In the genomic region with DNA sequence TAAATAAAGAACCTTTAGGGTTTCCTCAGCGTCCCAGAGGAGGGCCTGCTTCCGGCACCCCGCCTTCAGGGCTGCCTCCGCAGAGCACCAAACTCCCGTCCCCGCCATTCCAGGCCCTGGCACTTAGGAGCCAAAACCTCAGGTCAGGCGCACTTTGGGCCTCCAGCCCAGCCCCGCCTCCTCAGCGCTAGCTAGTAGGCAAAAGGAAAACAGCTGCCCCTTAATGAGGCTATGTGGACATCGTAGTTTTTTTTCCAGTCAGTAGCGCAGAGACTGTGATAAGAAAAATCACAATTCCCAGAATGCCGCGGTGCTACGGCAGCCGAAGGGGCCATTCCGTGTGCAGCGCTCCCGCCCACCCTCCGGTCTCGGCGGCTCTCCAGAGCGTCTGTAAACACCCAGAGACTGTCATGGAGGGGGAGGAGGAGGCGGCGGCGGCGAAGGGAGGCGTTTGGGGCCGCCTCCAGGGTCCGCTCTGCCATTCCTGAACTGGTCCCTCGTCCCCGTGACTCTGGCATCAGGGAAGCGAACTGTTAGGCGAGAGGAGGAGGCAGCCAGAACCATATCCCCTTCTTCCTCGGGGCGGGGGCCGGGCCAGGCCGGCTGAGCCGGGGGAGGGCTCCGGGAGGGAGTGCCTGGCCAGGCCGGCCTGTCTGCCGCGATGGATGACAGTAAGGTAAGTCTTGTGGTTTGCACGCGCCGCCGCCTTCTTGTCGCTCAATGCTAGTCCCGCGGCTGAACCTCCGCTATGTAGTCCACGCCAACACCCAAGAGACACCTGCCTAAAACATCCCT, we compare ENCODE assay signal across 8 cellular contexts. TPM values are rescaled to one million over a fixed set of nuclear protein-coding genes. Genes with fewer than 3 reads are reported as not detected.
A peak's percentile ranks its signal among the peaks of the same experiment; 100 is the strongest.
DNase-seq lines count a peak whose midpoint lies in the region; ATAC-seq, FAIRE-seq and TF ChIP-seq lines count a peak whose summit lies in the region.

A gene with protein sequence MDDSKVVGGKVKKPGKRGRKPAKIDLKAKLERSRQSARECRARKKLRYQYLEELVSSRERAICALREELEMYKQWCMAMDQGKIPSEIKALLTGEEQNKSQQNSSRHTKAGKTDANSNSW (plus strand): TSS at position 365 of the 795 bp plus-strand sequence. CDS start 297 bp downstream, at position 662.

- TF ChIP-seq CTCF in H1 (IDR thresholded peaks at IDR 0.05; ENCODE audit: control extremely low read depth in 1 of 3, insufficient read depth in 1 of 3, low read depth in 1 of 3, low read length in 3 of 3): no peak

- no peak within 1 kb of the TSS for H2AK5ac ChIP-seq in H1 (ENCODE audit: low read depth, low read length)

- H4K8ac ChIP-seq in H1 (ENCODE audit: extremely low read depth, insufficient read depth, low read length): peak within 1 kb of the TSS; percentile 46

- H3K23me2 ChIP-seq in H1 (ENCODE audit: low read depth, low read length): 0 out of 2 replicates have a peak, but pooled peaks cover 4% of the 10 kb centered on the region

- peak within 1 kb of the TSS; percentile 74 to 83 for H3K4me2 ChIP-seq in H1 (ENCODE audit: insufficient read depth in 1 of 2, low read depth in 2 of 2, low read length in 2 of 2)

- no peaks in the 10 kb centered on the region for H3K27me3 Mint-ChIP-seq in CD8-positive, alpha-beta memory T cell
- no peaks in the 10 kb centered on the region for H3K27me3 Mint-ChIP-seq in memory B cell

- H2BK15ac ChIP-seq in H1 (ENCODE audit: low read length): no peak within 1 kb of the TSS; the same call in 1 of the 2 replicates

- TF ChIP-seq POLR2A in H1 (IDR thresholded peaks at IDR 0.05; ENCODE audit: control extremely low read depth in 1 of 2, low read depth in 2 of 2, low read length in 2 of 2): peak in 1 of 2 experiments; percentile 67; a peak in 2 of 3 replicates

- no peak for TF ChIP-seq EP300 in H1 (IDR thresholded peaks at IDR 0.05; ENCODE audit: borderline replicate concordance in 1 of 2, low read depth in 2 of 2, low read length in 2 of 2)

- no peak within 1 kb of the TSS for H3K4ac ChIP-seq in H1 (replicated peaks; ENCODE audit: insufficient read length, low read depth, low read length)

- H3K4me3 ChIP-seq in CD8-positive, alpha-beta memory T cell (ENCODE audit: low read length): peak within 1 kb of the TSS; percentile 98
- H3K4me3 ChIP-seq in H1 (ENCODE audit: extremely low read depth in 1 of 4, insufficient read depth in 2 of 4, low read depth in 3 of 4, low read length in 4 of 4): peak within 1 kb of the TSS; percentile 55 to 82 (median 74)

- no peaks in the 10 kb centered on the region for H3K27me3 ChIP-seq in CD8-positive, alpha-beta memory T cell (ENCODE audit: insufficient read depth, low read length, poor library complexity, severe bottlenecking)
- no peaks in the 10 kb centered on the region for H3K27me3 ChIP-seq in H1 (replicated peaks in 1 of 4; ENCODE audit: control insufficient read depth in 3 of 4, extremely low read depth in 1 of 4, insufficient read depth in 3 of 4, low read length in 3 of 4)

- H4K91ac ChIP-seq in H1 (replicated peaks; ENCODE audit: insufficient read length, low read length): no peak within 1 kb of the TSS

- no peak within 1 kb of the TSS for H3K14ac ChIP-seq in H1 (ENCODE audit: insufficient read length)

- WGBS in H1 (ENCODE audit: extremely low coverage in 1 of 2, insufficient coverage in 1 of 2, insufficient read length in 1 of 2, insufficient replicate concordance in 2 of 2, low coverage in 1 of 2, low lambda C conversion rate in 2 of 2, missing lambda C conversion rate in 1 of 2), 2 experiments: 4% methylated on average over 42 of the region's 51 CpGs; no CpG with 5 or more reads in 1 of the 2 experiments

- H3K4me3 Mint-ChIP-seq in CD8-positive, alpha-beta memory T cell: peak within 1 kb of the TSS; percentile 89 to 99 (median 95)
- H3K4me3 Mint-ChIP-seq in memory B cell: peak within 1 kb of the TSS; percentile 95

- peaks cover 0 to 27% (median 6%) of the 10 kb centered on the region in 3 donors for H3K36me3 Mint-ChIP-seq in CD8-positive, alpha-beta memory T cell
- peaks cover 5% of the 10 kb centered on the region for H3K36me3 Mint-ChIP-seq in memory B cell

- peak within 1 kb of the TSS; percentile 92 to 100 (median 98) for H3K27ac Mint-ChIP-seq in CD8-positive, alpha-beta memory T cell
- peak within 1 kb of the TSS; percentile 95 for H3K27ac Mint-ChIP-seq in memory B cell

- peak within 1 kb of the TSS; percentile 66 for H4K5ac ChIP-seq in H1 (ENCODE audit: insufficient read length, low read depth, low read length)

- peak within 1 kb of the TSS; percentile 43 for H2AFZ ChIP-seq in H1 (ENCODE audit: low read length)

- no peak within 1 kb of the TSS for H3K56ac ChIP-seq in H1 (replicated peaks; ENCODE audit: insufficient read length, low read depth, low read length)

- TF ChIP-seq RAD21 in H1 (IDR thresholded peaks at IDR 0.05 in 1 of 2, conservative IDR thresholded peaks at IDR 0.05 in 1 of 2; ENCODE audit: low read depth in 2 of 2, low read length in 2 of 2): peak; percentile 8 to 16; a peak in 1 of 4 replicates

- peak within 1 kb of the TSS; percentile 88 for H3K27ac ChIP-seq in CD8-positive, alpha-beta memory T cell (ENCODE audit: low read depth, low read length)
- peak within 1 kb of the TSS; percentile 78 for H3K27ac ChIP-seq in H1 (ENCODE audit: low read depth, low read length)

- no peaks in the 10 kb centered on the region for H3K9me3 Mint-ChIP-seq in CD8-positive, alpha-beta memory T cell
- H3K9me3 Mint-ChIP-seq in memory B cell: no peaks in the 10 kb centered on the region

- H3K18ac ChIP-seq in H1 (ENCODE audit: extremely low read depth, low read length): peak within 1 kb of the TSS; percentile 44

- CTCF ChIA-PET in CD8-positive, alpha-beta memory T cell (lab: Charles Lee): interaction anchor here (0.8 to 2.0 kb wide), 6 partner anchors 10 to 126 kb away, joined by 3 to 5 read pairs (median 4); a partner anchor contains a TSS
- CTCF ChIA-PET in H1 (lab: Charles Lee; ENCODE audit: partially characterized antibody): interaction anchor here (0.6 to 2.3 kb wide), 6 partner anchors 10 to 70 kb away, joined by 3 to 9 read pairs (median 3); no protein-coding TSS in a partner anchor

- H3K79me1 ChIP-seq in H1 (ENCODE audit: low read depth, low read length): no peaks in the 10 kb centered on the region; the same call in 1 of the 2 replicates

- H3K79me2 ChIP-seq in H1 (ENCODE audit: control insufficient read depth in 1 of 2, insufficient read depth in 2 of 2, low read length in 2 of 2): peaks cover 0 to 5% of the 10 kb centered on the region in 2 experiments; a peak in 1 of 4 replicates

- peaks cover 42 to 66% (median 63%) of the 10 kb centered on the region in 3 donors for H3K4me1 Mint-ChIP-seq in CD8-positive, alpha-beta memory T cell
- H3K4me1 Mint-ChIP-seq in memory B cell: peaks cover 19% of the 10 kb centered on the region

- DNase-seq in CD8-positive, alpha-beta memory T cell: peak; percentile 75 to 90 (median 86)
- peak; percentile 96 for DNase-seq in HS-27A (ENCODE audit: low read depth)
- peak; percentile 93 to 96 for DNase-seq in NOMO-1 (lab: John Stamatoyannopoulos, UW; ENCODE audit: unreplicated experiment in 2 of 2)
- DNase-seq in activated CD8-positive, alpha-beta memory T cell treated with anti-CD3 and anti-CD28 coated beads for 48 hours (ENCODE audit: low read depth in 2 of 3, low spot score in 2 of 3): peak; percentile 59 to 65 (median 63)
- peak; percentile 80 to 85 for DNase-seq in H1 (ENCODE audit: low read depth in 1 of 2, low spot score in 2 of 2)
- peak; percentile 76 to 77 for DNase-seq in memory B cell (ENCODE audit: low spot score in 2 of 2)
- DNase-seq in stimulated activated CD8-positive, alpha-beta memory T cell treated with anti-CD3 and anti-CD28 coated beads, Interleukin-12 subunit alpha, Interleukin-12 subunit beta, amount 100 ng/mL, for 24 hours (ENCODE audit: extremely low read depth): peak; percentile 64

- no peaks in the 10 kb centered on the region for H4K20me1 ChIP-seq in H1 (replicated peaks in 1 of 2; ENCODE audit: control insufficient read depth in 1 of 2, insufficient read depth in 2 of 2, low read length in 2 of 2)

- H3K23ac ChIP-seq in H1 (ENCODE audit: insufficient read length): no peak within 1 kb of the TSS

- no peak within 1 kb of the TSS for H2BK12ac ChIP-seq in H1 (ENCODE audit: low read depth, low read length)

- H2BK20ac ChIP-seq in H1 (ENCODE audit: low read length): no peak within 1 kb of the TSS

- no peaks in the 10 kb centered on the region for H3K36me3 ChIP-seq in CD8-positive, alpha-beta memory T cell (ENCODE audit: insufficient read depth, low read length)
- H3K36me3 ChIP-seq in H1 (ENCODE audit: control insufficient read depth in 2 of 4, insufficient read depth in 4 of 4, low read length in 3 of 4): 0 out of 8 replicates have a peak, but pooled peaks cover 0 to 2% (median 0%) of the 10 kb centered on the region in 4 experiments

- no peak within 1 kb of the TSS for H2BK120ac ChIP-seq in H1 (replicated peaks; ENCODE audit: low read depth, low read length)

- peak; percentile 28 for FAIRE-seq in H1 (lab: Jason Lieb, UNC)

- H3K4me1 ChIP-seq in CD8-positive, alpha-beta memory T cell (ENCODE audit: insufficient read depth, low read length): peaks cover 49% of the 10 kb centered on the region
- H3K4me1 ChIP-seq in H1 (replicated peaks in 1 of 4; ENCODE audit: control insufficient read depth in 3 of 4, insufficient read depth in 4 of 4, low read length in 3 of 4): peaks cover 0 to 2% (median 0%) of the 10 kb centered on the region in 4 experiments; a peak in 2 of 7 replicates

- peak within 1 kb of the TSS; percentile 62 to 75 (median 65) for H3K9ac ChIP-seq in H1 (replicated peaks in 1 of 4; ENCODE audit: extremely low read depth in 1 of 4, low read depth in 3 of 4, low read length in 3 of 4)

- peak; percentile 67 for ATAC-seq in GM19463 (IDR thresholded peaks at IDR 0.05; ENCODE audit: unreplicated experiment)
- peak; percentile 90 for ATAC-seq in memory B cell (ENCODE audit: low read depth)

- H3K9me3 ChIP-seq in CD8-positive, alpha-beta memory T cell (ENCODE audit: low read length): no peaks in the 10 kb centered on the region
- H3K9me3 ChIP-seq in H1 (ENCODE audit: insufficient read depth in 2 of 2, low read depth in 1 of 2, low read length in 1 of 2): no peaks in the 10 kb centered on the region

- POLR2A ChIA-PET in CD8-positive, alpha-beta memory T cell (lab: Charles Lee): interaction anchor here (0.9 to 1.2 kb wide), 5 partner anchors 48 to 253 kb away, joined by 3 to 4 read pairs (median 3); no protein-coding TSS in a partner anchor
- POLR2A ChIA-PET in H1 (lab: Charles Lee; ENCODE audit: partially characterized antibody): interaction anchor here (0.6 to 1.9 kb wide), 5 partner anchors 9 to 232 kb away, joined by 3 to 4 read pairs (median 3); no protein-coding TSS in a partner anchor

- H2BK5ac ChIP-seq in H1 (ENCODE audit: low read depth, low read length): peak within 1 kb of the TSS; percentile 85

RNA-seq across cellular contexts. Expression of the gene that starts here (rescaled TPM):
- total RNA-seq in CD8-positive, alpha-beta memory T cell: 10 to 100 TPM; 21.2 to 23.2 TPM
- 50.2 TPM for polyA plus RNA-seq in CD8-positive, alpha-beta memory T cell
- total RNA-seq in H1 (2021; fragmentation: NEBNext Ultra II Directional; extraction: Animal tissue kit (Norgen Biotek cat#: 25700)): 16.2 and 18.3 TPM in 2 replicates
- polyA plus RNA-seq in H1 (2011; rRNA removed): 7.3 and 9.8 TPM in 2 replicates
- 12.6 TPM for polyA plus RNA-seq in H1 (2011; cell fraction: cytosol; rRNA removed)
- polyA plus RNA-seq in H1 (2011; cell fraction: nucleus; rRNA removed): 4.3 TPM
- 9.6 to 13.3 TPM (median 9.8 TPM) in 4 replicates for polyA plus RNA-seq in H1 (2012, experiment 1 of 2)
- 1.9 TPM for polyA plus RNA-seq in H1 (2012, experiment 2 of 2)
- 11.1 TPM for polyA plus RNA-seq in H1 (2013, experiment 1 of 2)
- 10.9 TPM for polyA plus RNA-seq in H1 (2013, experiment 2 of 2)
- 10.7 and 14.9 TPM in 2 replicates for polyA minus RNA-seq in H1 (2011; rRNA and poly(A)+ RNA removed)
- 8.5 TPM for polyA minus RNA-seq in H1 (2011; cell fraction: cytosol; rRNA and poly(A)+ RNA removed)
- 7.5 TPM for polyA minus RNA-seq in H1 (2011; cell fraction: nucleus; rRNA and poly(A)+ RNA removed)

Comparison
In these comparisons a context has a peak if more than half of its experiments do, and no peak if none do; other contexts are left out.
1. Peak in every context shown above with its lines: DNase-seq, ATAC-seq, H3K4me3 ChIP-seq and H3K27ac ChIP-seq.